8 cellular contexts compared by ENCODE assay signal in the genomic region with DNA sequence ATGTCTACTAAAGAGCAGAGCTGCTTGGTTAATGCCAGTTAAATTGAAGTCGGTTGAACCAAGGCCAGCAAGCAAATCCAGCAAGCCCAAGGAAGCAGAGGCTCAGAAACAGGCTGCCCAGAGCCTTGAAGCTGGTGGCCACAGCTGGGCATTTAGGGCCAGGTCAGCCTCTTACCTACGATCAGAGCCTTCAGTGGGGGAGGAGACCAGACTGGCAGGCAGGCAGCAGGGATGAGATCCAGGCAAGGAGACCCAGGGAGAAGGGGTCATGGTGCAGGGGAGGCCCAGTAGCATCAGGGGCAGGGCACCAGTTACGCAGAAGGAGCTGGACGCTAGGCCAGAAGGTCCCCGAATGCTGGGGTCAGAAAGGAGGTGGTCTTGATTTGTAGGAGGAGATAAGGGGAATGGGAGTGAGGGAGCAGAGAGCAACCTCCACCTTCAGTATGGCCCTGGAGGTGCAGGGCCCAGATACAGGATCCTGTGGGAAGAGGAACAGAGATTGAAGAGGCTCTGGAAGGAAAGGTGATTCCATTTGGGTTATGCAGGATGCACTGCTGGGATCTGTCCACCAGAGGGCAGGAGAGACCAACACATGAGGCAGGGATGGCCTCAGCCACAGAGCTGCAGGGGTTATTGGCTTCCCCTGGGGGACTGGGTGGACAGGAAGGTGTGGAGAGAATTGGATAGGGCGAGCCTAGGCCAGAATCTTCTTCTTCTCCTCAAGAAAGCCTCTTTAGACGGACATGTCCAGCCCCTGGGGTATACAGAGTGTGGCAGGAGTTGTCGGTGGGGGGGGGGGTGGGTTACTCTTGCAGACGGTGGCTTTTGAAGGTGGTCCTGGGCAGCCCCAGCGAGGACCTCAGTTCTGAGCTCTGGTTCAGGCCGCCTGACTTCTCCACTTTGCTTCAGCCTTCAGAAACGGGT.
DNase-seq lines count a peak whose midpoint lies in the region; ATAC-seq and TF ChIP-seq lines count a peak whose summit lies in the region.

No MANE protein-coding gene starts in this region.

- H3K27me3 ChIP-seq in prostate gland (replicated peaks; ENCODE audit: insufficient read depth) = no peaks in the 10 kb centered on the region

- H3K4me3 ChIP-seq in SK-N-MC (no peak overlapping the region), prostate gland (no peak overlapping the region)

- no peaks in the 10 kb centered on the region for H3K9me3 Mint-ChIP-seq in activated naive CD4-positive, alpha-beta T cell treated with anti-CD3 and anti-CD28 coated beads, Interleukin-2, amount 50 U/mL, for 72 hours

- TF ChIP-seq POLR2A in prostate gland (IDR thresholded peaks at IDR 0.05) = no peak

- H3K27ac Mint-ChIP-seq in activated naive CD4-positive, alpha-beta T cell treated with anti-CD3 and anti-CD28 coated beads, Interleukin-2, amount 50 U/mL, for 72 hours = no peak overlapping the region

- ATAC-seq in activated naive CD4-positive, alpha-beta T cell treated with anti-CD3 and anti-CD28 coated beads, Interleukin-2, amount 50 U/mL, for 72 hours = peak; percentile 46 to 67
- ATAC-seq in Right ventricle myocardium superior (ENCODE audit: poor library complexity) = peak; percentile 81
- no peak for ATAC-seq in GM19035 (IDR thresholded peaks at IDR 0.05; ENCODE audit: unreplicated experiment)

- TF ChIP-seq CTCF in 22Rv1 (IDR thresholded peaks at IDR 0.05) (peak; percentile 96), GM12872 (IDR thresholded peaks at IDR 0.05; ENCODE audit: insufficient read depth, low read depth, low read length) (peak; percentile 98), prostate gland (IDR thresholded peaks at IDR 0.05) (peak; percentile 82 to 93 (median 90))

- intact Hi-C loops in Right ventricle myocardium superior (cut with DNase I) = no loop called here
- intact Hi-C loops in prostate gland (cut with DNase I) = loop anchor here (5.0 kb wide), 1 partner anchor 893 kb away; no protein-coding TSS in a partner anchor

- no peaks in the 10 kb centered on the region for H3K36me3 ChIP-seq in SK-N-MC (ENCODE audit: insufficient read depth, low read length)
- no peaks in the 10 kb centered on the region for H3K36me3 ChIP-seq in prostate gland

- DNase-seq in Kasumi-1 (lab: John Stamatoyannopoulos, UW) (peak; percentile 45 to 55), SK-N-MC (ENCODE audit: low read depth, low spot score) (peak; percentile 16), Right ventricle myocardium superior (peak; percentile 65), prostate gland (ENCODE audit: low spot score) (peak; percentile 35)
- peak in 1 of 2 donors; percentile 69 for DNase-seq in activated naive CD4-positive, alpha-beta T cell treated with anti-CD3 and anti-CD28 coated beads, Interleukin-2, amount 50 U/mL, for 72 hours (ENCODE audit: low spot score in 2 of 2)

- 53% methylated on average over 12 of the region's 12 CpGs for WGBS in prostate gland

- H3K4me1 ChIP-seq in prostate gland (replicated peaks) = no peaks in the 10 kb centered on the region

- H3K9ac ChIP-seq in SK-N-MC (ENCODE audit: insufficient read length) = no peak overlapping the region

- H3K27ac ChIP-seq in 22Rv1 (no peak overlapping the region), SK-N-MC (no peak overlapping the region), prostate gland (no peak overlapping the region)

- H3K36me3 Mint-ChIP-seq in activated naive CD4-positive, alpha-beta T cell treated with anti-CD3 and anti-CD28 coated beads, Interleukin-2, amount 50 U/mL, for 72 hours = no peaks in the 10 kb centered on the region

- no peaks in the 10 kb centered on the region for H3K9me3 ChIP-seq in SK-N-MC (ENCODE audit: low read depth, low read length)
- no peaks in the 10 kb centered on the region for H3K9me3 ChIP-seq in prostate gland
